38 cellular contexts compared by ENCODE assay signal in the genomic region with DNA sequence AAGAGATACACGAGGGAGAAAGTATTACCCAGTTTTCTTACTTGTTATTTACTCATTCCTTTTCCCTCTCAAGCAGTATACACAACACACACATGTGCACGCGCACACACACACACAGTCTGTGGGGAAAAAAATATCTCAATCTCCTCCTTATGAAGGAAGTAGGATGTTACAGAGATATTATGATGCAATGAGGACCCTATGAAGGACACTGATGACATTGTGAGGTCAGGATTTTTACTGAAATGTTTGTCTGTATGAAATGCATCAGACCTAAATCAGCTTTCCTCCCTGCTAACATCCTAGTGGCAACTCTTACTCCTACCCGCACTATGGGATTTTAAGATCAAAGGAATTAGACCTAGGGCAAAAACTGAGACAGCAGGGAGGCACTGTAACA. TPM values are rescaled to one million over a fixed set of nuclear protein-coding genes. Genes with fewer than 3 reads are reported as not detected.
"Had no signal": no experiment of that assay in that cellular context is flagged by ENCODE, and none has a peak within 500 bp of the region (broad histone marks: within the 10 kb centered on the region; RNA-seq: fewer than 3 reads in every experiment).

A gene (plus strand): TSS at position 270 of the 400 bp plus-strand sequence. CDS start 204 bp downstream, outside the sequence.

- ATAC-seq: activated CD8-positive, alpha-beta T cell treated with anti-CD3 and anti-CD28 coated beads for 36 hours; activated naive CD4-positive, alpha-beta T cell treated with anti-CD3 and anti-CD28 coated beads, Interleukin-2, amount 50 U/mL, for 72 hours; activated T-cell treated with anti-CD3 and anti-CD28 coated beads, Interleukin-2, amount 50 U/mL, for 4 hours; activated T-cell treated with anti-CD3 and anti-CD28 coated beads, Interleukin-2, amount 50 U/mL, for 72 hours; activated T-helper 17 cell treated with anti-CD3 and anti-CD28 coated beads, Interleukin-2, amount 50 U/mL, for 72 hours; body of pancreas had no signal

- H3K4me3 ChIP-seq: adrenal gland, body of pancreas, breast epithelium had no signal

- H3K4me3 Mint-ChIP-seq: activated B cell treated with CpG ODN at 0.5 μM for 24 hours; activated CD4-positive, alpha-beta memory T cell treated with anti-CD3 and anti-CD28 coated beads for 36 hours; activated CD4-positive, alpha-beta T cell treated with anti-CD3 and anti-CD28 coated beads, Interleukin-2, amount 10 ng/mL, durations not matched to agents 24 days and 14 days; activated CD8-positive, alpha-beta T cell treated with anti-CD3 and anti-CD28 coated beads for 36 hours; activated naive CD8-positive, alpha-beta T cell treated with anti-CD3 and anti-CD28 coated beads for 36 hours; activated T-cell treated with anti-CD3 and anti-CD28 coated beads, Interleukin-2, amount 50 U/mL, for 4 hours; activated T-cell treated with anti-CD3 and anti-CD28 coated beads, Interleukin-2, amount 50 U/mL, for 72 hours; activated T-helper 1 cell treated with anti-CD3 and anti-CD28 coated beads, Interleukin-12 subunit alpha, Interleukin-12 subunit beta, Interleukin-2, Interleukin-4 antibody, amounts not matched to agents 30 ng/mL and 10 ng/mL and 1 ng/mL, durations not matched to agents 14 hours and 24 hours and 36 hours; activated T-helper 17 cell treated with anti-CD3 and anti-CD28 coated beads, Interleukin-2, amount 50 U/mL, for 72 hours; T-helper 2 cell treated with Interferon-gamma antibody and Interleukin-4, amounts not matched to agents 5 μg/mL and 100 μg/mL, for 36 hours had no signal

- H3K27ac ChIP-seq: body of pancreas, brain microvascular endothelial cell, breast epithelium, VCaP had no signal

- H3K9me3 ChIP-seq: adrenal gland, body of pancreas, breast epithelium had no signal

- H3K4me1 Mint-ChIP-seq: activated B cell treated with CpG ODN at 0.5 μM for 24 hours; activated CD4-positive, alpha-beta T cell treated with anti-CD3 and anti-CD28 coated beads, Interleukin-2, amount 10 ng/mL, durations not matched to agents 24 days and 14 days; activated naive CD8-positive, alpha-beta T cell treated with anti-CD3 and anti-CD28 coated beads for 36 hours; activated T-helper 17 cell treated with anti-CD3 and anti-CD28 coated beads, Interleukin-2, amount 50 U/mL, for 72 hours had no signal

- H3K36me3 ChIP-seq: adrenal gland, brain microvascular endothelial cell, breast epithelium had no signal

- H3K27me3 ChIP-seq: adrenal gland, body of pancreas, brain microvascular endothelial cell, breast epithelium had no signal

- H3K9me3 Mint-ChIP-seq: activated B cell treated with CpG ODN at 0.5 μM for 24 hours; activated CD4-positive, alpha-beta memory T cell treated with anti-CD3 and anti-CD28 coated beads for 36 hours; activated CD8-positive, alpha-beta T cell treated with anti-CD3 and anti-CD28 coated beads for 36 hours; activated naive CD8-positive, alpha-beta T cell treated with anti-CD3 and anti-CD28 coated beads for 36 hours; activated T-helper 1 cell treated with anti-CD3 and anti-CD28 coated beads, Interleukin-12 subunit alpha, Interleukin-12 subunit beta, Interleukin-2, Interleukin-4 antibody, amounts not matched to agents 30 ng/mL and 10 ng/mL and 1 ng/mL, durations not matched to agents 14 hours and 24 hours and 36 hours; T-helper 2 cell treated with Interferon-gamma antibody and Interleukin-4, amounts not matched to agents 5 μg/mL and 100 μg/mL, for 36 hours had no signal

- H3K4me1 ChIP-seq: body of pancreas, breast epithelium had no signal

- H3K36me3 Mint-ChIP-seq: activated CD4-positive, alpha-beta memory T cell treated with anti-CD3 and anti-CD28 coated beads for 36 hours; activated naive CD4-positive, alpha-beta T cell treated with anti-CD3 and anti-CD28 coated beads, Interleukin-2, amount 50 U/mL, for 72 hours; activated naive CD8-positive, alpha-beta T cell treated with anti-CD3 and anti-CD28 coated beads for 36 hours had no signal

- DNase-seq: activated B cell treated with CpG ODN at 0.5 μM for 24 hours; activated CD4-positive, alpha-beta memory T cell treated with anti-CD3 and anti-CD28 coated beads for 36 hours; activated CD4-positive, alpha-beta T cell treated with anti-CD3 and anti-CD28 coated beads for 4 hours; activated CD4-positive, alpha-beta T cell treated with anti-CD3 and anti-CD28 coated beads, Interleukin-2, amount 10 ng/mL, durations not matched to agents 24 days and 14 days; activated CD4-positive, alpha-beta T cell treated with anti-CD3 and anti-CD28 coated beads, Interleukin-2, amount 50 U/mL, for 1 hour; activated CD4-positive, alpha-beta T cell treated with anti-CD3 and anti-CD28 coated beads, Interleukin-2, amount 50 U/mL, for 4 hours; activated CD4-positive, CD25-positive, alpha-beta regulatory T cell treated with anti-CD3 and anti-CD28 coated beads, Interleukin-2, amount 50 U/mL, for 72 hours; activated CD8-positive, alpha-beta memory T cell treated with anti-CD3 and anti-CD28 coated beads, Interleukin-2, amount 50 U/mL, for 4 hours; activated CD8-positive, alpha-beta T cell treated with anti-CD3 and anti-CD28 coated beads for 36 hours; activated effector memory CD4-positive, alpha-beta T cell treated with anti-CD3 and anti-CD28 coated beads, Interleukin-2, amount 50 U/mL, for 16 hours; activated gamma-delta T cell treated with Interleukin-2 at 50 U/mL for 16 hours; activated naive CD4-positive, alpha-beta T cell treated with anti-CD3 and anti-CD28 coated beads, Interleukin-2, amount 50 U/mL, for 16 hours; activated naive CD4-positive, alpha-beta T cell treated with Interleukin-2 at 50 U/mL for 16 hours; activated naive CD8-positive, alpha-beta T cell treated with anti-CD3 and anti-CD28 coated beads for 36 hours; activated T-cell treated with anti-CD3 and anti-CD28 coated beads for 4 hours; activated T-cell treated with anti-CD3 and anti-CD28 coated beads, Interleukin-2, amount 50 U/mL, for 1 hour; activated T-cell treated with anti-CD3 and anti-CD28 coated beads, Interleukin-2, amount 50 U/mL, for 4 hours; activated T-cell treated with anti-CD3 and anti-CD28 coated beads, Interleukin-2, amount 50 U/mL, for 72 hours; adrenal gland; amniotic stem cell; aorta; body of pancreas; brain microvascular endothelial cell; central memory CD4-positive, alpha-beta T cell; T-helper 2 cell; T-helper 9 cell had no signal

- H3K27ac Mint-ChIP-seq: activated B cell treated with CpG ODN at 0.5 μM for 24 hours; activated CD4-positive, alpha-beta memory T cell treated with anti-CD3 and anti-CD28 coated beads for 36 hours; activated CD4-positive, alpha-beta T cell treated with anti-CD3 and anti-CD28 coated beads, Interleukin-2, amount 10 ng/mL, durations not matched to agents 24 days and 14 days; activated CD8-positive, alpha-beta T cell treated with anti-CD3 and anti-CD28 coated beads for 36 hours; activated naive CD4-positive, alpha-beta T cell treated with anti-CD3 and anti-CD28 coated beads, Interleukin-2, amount 50 U/mL, for 72 hours; activated naive CD8-positive, alpha-beta T cell treated with anti-CD3 and anti-CD28 coated beads for 36 hours; activated T-cell treated with anti-CD3 and anti-CD28 coated beads, Interleukin-2, amount 50 U/mL, for 72 hours; activated T-helper 1 cell treated with anti-CD3 and anti-CD28 coated beads, Interleukin-12 subunit alpha, Interleukin-12 subunit beta, Interleukin-2, Interleukin-4 antibody, amounts not matched to agents 30 ng/mL and 10 ng/mL and 1 ng/mL, durations not matched to agents 14 hours and 24 hours and 36 hours; activated T-helper 17 cell treated with anti-CD3 and anti-CD28 coated beads, Interleukin-2, amount 50 U/mL, for 72 hours; T-helper 2 cell treated with Interferon-gamma antibody and Interleukin-4, amounts not matched to agents 5 μg/mL and 100 μg/mL, for 36 hours had no signal

- H3K27me3 Mint-ChIP-seq: activated CD8-positive, alpha-beta T cell treated with anti-CD3 and anti-CD28 coated beads for 36 hours; activated naive CD8-positive, alpha-beta T cell treated with anti-CD3 and anti-CD28 coated beads for 36 hours had no signal

- FAIRE-seq: astrocyte, colon, TTC549 had no signal

RNA-seq across cellular contexts. Expression of the gene that starts here (rescaled TPM):
- total RNA-seq: activated CD4-positive, alpha-beta memory T cell treated with anti-CD3 and anti-CD28 coated beads for 36 hours; activated CD4-positive, alpha-beta T cell treated with anti-CD3 and anti-CD28 coated beads, Interleukin-2, amount 10 ng/mL, durations not matched to agents 24 days and 14 days; activated CD8-positive, alpha-beta memory T cell treated with anti-CD3 and anti-CD28 coated beads for 36 hours; activated CD8-positive, alpha-beta T cell treated with anti-CD3 and anti-CD28 coated beads for 36 hours; activated naive CD4-positive, alpha-beta T cell treated with anti-CD3 and anti-CD28 coated beads, Interleukin-2, amount 50 U/mL, for 72 hours; activated T-helper 1 cell treated with anti-CD3 and anti-CD28 coated beads, Interleukin-12 subunit alpha, Interleukin-12 subunit beta, Interleukin-2, Interleukin-4 antibody, amounts not matched to agents 30 ng/mL and 10 ng/mL and 1 ng/mL, durations not matched to agents 14 hours and 24 hours and 36 hours; activated T-helper 17 cell treated with anti-CD3 and anti-CD28 coated beads, Interleukin-2, amount 50 U/mL, for 72 hours; aorta; astrocyte; body of pancreas; breast epithelium; cardiac septum; cerebellum had no signal
- polyA plus RNA-seq: aorta had no signal
